9 cellular contexts compared by ENCODE assay signal in the genomic region with DNA sequence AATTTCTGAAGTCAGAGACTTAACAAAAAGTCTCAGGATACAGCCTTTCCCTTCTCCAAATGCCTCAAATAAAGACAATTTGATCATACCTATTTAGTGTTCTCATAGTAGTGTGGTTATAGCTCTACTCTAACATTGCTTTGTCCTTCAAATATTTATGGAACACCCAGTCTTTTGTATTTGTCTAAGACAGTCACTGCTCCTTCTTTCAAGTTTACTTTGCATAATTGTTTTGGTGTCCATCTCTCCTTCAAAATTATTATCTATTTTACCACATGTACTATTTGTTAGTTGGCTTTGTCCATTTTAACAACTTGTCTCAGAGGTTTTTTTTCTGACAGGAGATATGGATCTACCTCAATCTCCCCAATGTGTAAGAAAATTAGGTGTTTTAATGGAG.
"Had no signal": no experiment of that assay in that cellular context is flagged by ENCODE, and none has a peak within 500 bp of the region (broad histone marks: within the 10 kb centered on the region; RNA-seq: fewer than 3 reads in every experiment).

No MANE protein-coding gene starts in this region.

- H3K4me3 ChIP-seq: GM23248, GM23338, HAP-1 had no signal

- ATAC-seq: GM23338, HCT116 had no signal

- H3K4me1 Mint-ChIP-seq: GM23338, H9 had no signal

- H3K27ac Mint-ChIP-seq: GM23338, HFFc6 had no signal

- H3K4me3 Mint-ChIP-seq: GM23338, H9, HFFc6 had no signal

- H3K9me3 Mint-ChIP-seq: H9 had no signal

- DNase-seq: GM23248, GOT3, H7, H9, HCEC 1CT, HFFc6 had no signal
